15 cellular contexts compared by ENCODE assay signal in the genomic region with DNA sequence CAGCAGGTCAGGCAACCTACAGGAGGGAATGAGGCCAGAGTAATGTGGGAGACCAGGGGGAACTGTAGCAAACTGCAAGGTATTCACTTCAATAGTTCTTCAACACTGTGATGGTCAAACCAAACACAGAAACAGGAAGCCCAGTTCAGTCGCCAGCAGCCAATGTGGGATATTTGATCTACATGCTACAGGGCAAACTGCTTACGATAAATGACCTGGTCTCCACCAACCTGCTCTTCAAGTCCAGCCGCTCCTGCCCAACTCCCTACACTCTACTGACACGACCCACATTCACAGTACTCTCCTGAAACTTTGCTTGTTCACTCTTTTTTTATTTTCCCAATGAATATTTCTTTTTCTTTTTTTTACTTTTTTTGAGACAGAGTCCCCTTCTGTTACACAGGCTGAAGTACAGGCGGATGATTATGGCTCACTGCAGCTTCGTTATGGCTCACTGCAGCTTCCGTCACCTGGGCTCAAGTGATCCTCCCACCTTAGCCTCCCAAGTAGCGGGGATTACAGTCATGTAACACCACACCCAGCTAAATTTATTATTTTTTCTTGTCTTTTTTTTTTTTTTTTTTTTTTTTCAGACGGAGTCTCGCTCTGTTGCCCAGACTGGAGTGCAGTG. TPM values are rescaled to one million over a fixed set of nuclear protein-coding genes. Genes with fewer than 3 reads are reported as not detected.
DNase-seq lines count a peak whose midpoint lies in the region; ATAC-seq and TF ChIP-seq lines count a peak whose summit lies in the region.
"Had no signal": no experiment of that assay in that cellular context is flagged by ENCODE, and none has a peak within 500 bp of the region (broad histone marks: within the 10 kb centered on the region; RNA-seq: fewer than 3 reads in every experiment).

No MANE protein-coding gene starts in this region.

- H3K27ac ChIP-seq in RWPE2 (ENCODE audit: poor library complexity, severe bottlenecking) (peak overlapping the region; percentile 98), esophagus (ENCODE audit: low read depth in 2 of 2, low read length in 1 of 2) (peak overlapping the region; percentile 81 to 92), prostate gland (peak overlapping the region; percentile 73 to 80)

- ATAC-seq in GM19023 (IDR thresholded peaks at IDR 0.05; ENCODE audit: unreplicated experiment) (peak; percentile 69), RWPE2 (ENCODE audit: low read depth) (no peak), HG02678 (IDR thresholded peaks at IDR 0.05; ENCODE audit: unreplicated experiment) (no peak)
- ATAC-seq: right cardiac atrium had no signal

- DNase-seq in RWPE2 (ENCODE audit: low spot score) (no peak), prostate gland (ENCODE audit: low spot score) (peak; percentile 83), NCI-H1092 treated with DMSO at 0.1 percent for 48 hours (lab: John Stamatoyannopoulos, UW) (no peak), NCI-H524 treated with DMSO at 0.1 percent for 48 hours (lab: John Stamatoyannopoulos, UW) (no peak)
- DNase-seq: activated CD8-positive, alpha-beta memory T cell treated with anti-CD3 and anti-CD28 coated beads for 24 hours; amygdala; BE2C; glutamatergic neuron; mesendoderm; NCI-H2029 treated with DMSO at 0.1 percent for 48 hours; NCI-H774; right cardiac atrium had no signal

- no peaks in the 10 kb centered on the region for H3K9me3 ChIP-seq in RWPE2 (ENCODE audit: severe bottlenecking)
- no peaks in the 10 kb centered on the region for H3K9me3 ChIP-seq in esophagus (ENCODE audit: control insufficient read depth in 2 of 2, insufficient read depth in 1 of 2, low read depth in 1 of 2, low read length in 1 of 2)
- no peaks in the 10 kb centered on the region for H3K9me3 ChIP-seq in prostate gland
- H3K9me3 ChIP-seq: BE2C had no signal

- H3K4me3 ChIP-seq in RWPE2 (ENCODE audit: severe bottlenecking): no peak overlapping the region
- no peak overlapping the region for H3K4me3 ChIP-seq in esophagus (ENCODE audit: low read depth in 1 of 2, low read length in 2 of 2)
- H3K4me3 ChIP-seq in prostate gland: no peak overlapping the region

- TF ChIP-seq CTCF in RWPE2 (IDR thresholded peaks at IDR 0.05; ENCODE audit: poor library complexity, severe bottlenecking) (no peak), prostate gland (IDR thresholded peaks at IDR 0.05) (no peak)

- H3K4me1 ChIP-seq in RWPE2 (ENCODE audit: insufficient read depth, poor library complexity, severe bottlenecking): peaks cover 36% of the 10 kb centered on the region
- peaks cover 0 to 2% of the 10 kb centered on the region in 2 donors for H3K4me1 ChIP-seq in esophagus (ENCODE audit: control insufficient read depth in 2 of 2, insufficient read depth in 2 of 2, low read length in 1 of 2)
- H3K4me1 ChIP-seq in prostate gland (replicated peaks): no peaks in the 10 kb centered on the region
- H3K4me1 ChIP-seq: BE2C had no signal

- no peak for TF ChIP-seq POLR2A in prostate gland (IDR thresholded peaks at IDR 0.05)

- WGBS in esophagus, 2 donors: 49 to 53% methylated on average over 9 to 10 of the region's 10 CpGs
- WGBS in prostate gland: 66% methylated on average over 10 of the region's 10 CpGs

- no peaks in the 10 kb centered on the region for H3K36me3 ChIP-seq in RWPE2 (ENCODE audit: low read depth)
- no peaks in the 10 kb centered on the region for H3K36me3 ChIP-seq in esophagus (ENCODE audit: control insufficient read depth in 2 of 2, insufficient read depth in 2 of 2, low read length in 1 of 2)
- no peaks in the 10 kb centered on the region for H3K36me3 ChIP-seq in prostate gland
- H3K36me3 ChIP-seq: BE2C had no signal

- H3K27me3 ChIP-seq in RWPE2 (ENCODE audit: insufficient read depth, poor library complexity, severe bottlenecking) (no peaks in the 10 kb centered on the region), esophagus (ENCODE audit: control insufficient read depth in 1 of 2, insufficient read depth in 2 of 2, low read length in 2 of 2) (no peaks in the 10 kb centered on the region), prostate gland (replicated peaks; ENCODE audit: insufficient read depth) (no peaks in the 10 kb centered on the region)
- H3K27me3 ChIP-seq: BE2C had no signal

- intact Hi-C loops in prostate gland (cut with DNase I): no loop called here

RNA-seq across cellular contexts. Expression of a gene that starts 42.1 kb away (rescaled TPM):
- polyA plus RNA-seq in esophagus: 100 to 1,000 TPM in 1 of 2 donors, 10 to 100 TPM in 1; 39.3 to 144 TPM
- 100 to 1,000 TPM; 116 to 117 TPM for total RNA-seq in prostate gland

RNA-seq across cellular contexts. Expression of a gene that starts 42.2 kb away (rescaled TPM):
- 10 to 100 TPM; 38.5 to 60.5 TPM for polyA plus RNA-seq in esophagus
- total RNA-seq in prostate gland: 10 to 100 TPM; 29.8 to 94.5 TPM
